8 cellular contexts compared by ENCODE assay signal in genomic region chr9:35616681-35617459, GRCh38. TPM values are rescaled to one million over a fixed set of nuclear protein-coding genes. Genes with fewer than 3 reads are reported as not detected.
A peak's percentile ranks its signal among the peaks of the same experiment; 100 is the strongest.
DNase-seq lines count a peak whose midpoint lies in the region; ATAC-seq and TF ChIP-seq lines count a peak whose summit lies in the region.

No MANE protein-coding gene starts in this region.

- peak overlapping the region; percentile 72 for H3K27ac Mint-ChIP-seq in CD4-positive, alpha-beta T cell
- H3K27ac Mint-ChIP-seq in activated naive CD8-positive, alpha-beta T cell = peak overlapping the region; percentile 86

- CTCF ChIA-PET in CD4-positive, alpha-beta T cell (lab: Charles Lee) = interaction anchor here (0.6 to 3.2 kb wide), 20 partner anchors 9 to 627 kb away, joined by 3 to 22 read pairs (median 4); partner anchors contain the start of genes ARHGEF39, CCDC107, CREB3 and DNAJB5

- peak; percentile 86 for ATAC-seq in CD4-positive, alpha-beta T cell (ENCODE audit: poor library complexity)
- ATAC-seq in GM21381 (IDR thresholded peaks at IDR 0.05; ENCODE audit: unreplicated experiment) = peak; percentile 39
- ATAC-seq in RWPE2 (ENCODE audit: low read depth) = peak; percentile 49
- ATAC-seq in left ventricle myocardium superior = peak; percentile 74
- peak; percentile 74 for ATAC-seq in sciatic nerve

- H3K27me3 ChIP-seq in CD4-positive, alpha-beta T cell (ENCODE audit: control insufficient read depth, insufficient read depth, low read length) = no peaks in the 10 kb centered on the region
- H3K27me3 ChIP-seq in RWPE2 (ENCODE audit: insufficient read depth, poor library complexity, severe bottlenecking) = peaks cover 6% of the 10 kb centered on the region

- peaks cover 50% of the 10 kb centered on the region for H3K4me1 Mint-ChIP-seq in CD4-positive, alpha-beta T cell (ENCODE audit: low read depth)
- H3K4me1 Mint-ChIP-seq in activated naive CD8-positive, alpha-beta T cell (ENCODE audit: low read depth) = peaks cover 44% of the 10 kb centered on the region

- no peaks in the 10 kb centered on the region for H3K9me3 ChIP-seq in CD4-positive, alpha-beta T cell (ENCODE audit: control insufficient read depth, low read length)
- no peaks in the 10 kb centered on the region for H3K9me3 ChIP-seq in RWPE2 (ENCODE audit: severe bottlenecking)

- H3K36me3 ChIP-seq in RWPE2 (ENCODE audit: low read depth) = no peaks in the 10 kb centered on the region

- DNase-seq in CD4-positive, alpha-beta T cell = peak; percentile 42 to 69 (median 60)
- DNase-seq in RWPE2 (ENCODE audit: low spot score) (no peak), left ventricle myocardium superior (peak; percentile 81), sciatic nerve (ENCODE audit: low spot score) (peak; percentile 82), COLO829 (ENCODE audit: low spot score) (no peak), HuH-7.5 (ENCODE audit: low spot score) (no peak)

- no peaks in the 10 kb centered on the region for H3K9me3 Mint-ChIP-seq in CD4-positive, alpha-beta T cell
- H3K9me3 Mint-ChIP-seq in activated naive CD8-positive, alpha-beta T cell (ENCODE audit: low read depth) = no peaks in the 10 kb centered on the region

- POLR2A ChIA-PET in CD4-positive, alpha-beta T cell (lab: Charles Lee) = interaction anchor here (0.6 to 3.4 kb wide), 16 partner anchors 12 to 544 kb away, joined by 3 to 35 read pairs (median 4); partner anchors contain the start of genes CCDC107, CREB3, RMRP and SIT1

- H3K27ac ChIP-seq in CD4-positive, alpha-beta T cell (ENCODE audit: low read depth, low read length) = peak overlapping the region; percentile 27
- H3K27ac ChIP-seq in RWPE2 (ENCODE audit: poor library complexity, severe bottlenecking) = no peak overlapping the region

- peak overlapping the region; percentile 6 for H3K4me3 ChIP-seq in RWPE2 (ENCODE audit: severe bottlenecking)

- peak; percentile 47 for TF ChIP-seq CTCF in CD4-positive, alpha-beta T cell (IDR thresholded peaks at IDR 0.05)
- TF ChIP-seq CTCF in RWPE2 (IDR thresholded peaks at IDR 0.05; ENCODE audit: poor library complexity, severe bottlenecking) = no peak

- H3K4me3 Mint-ChIP-seq in CD4-positive, alpha-beta T cell = peak overlapping the region; percentile 86
- H3K4me3 Mint-ChIP-seq in activated naive CD8-positive, alpha-beta T cell = peak overlapping the region; percentile 81

- H3K4me1 ChIP-seq in RWPE2 (ENCODE audit: insufficient read depth, poor library complexity, severe bottlenecking) = no peaks in the 10 kb centered on the region

- no peaks in the 10 kb centered on the region for H3K36me3 Mint-ChIP-seq in CD4-positive, alpha-beta T cell (ENCODE audit: low read depth)
- H3K36me3 Mint-ChIP-seq in activated naive CD8-positive, alpha-beta T cell = no peaks in the 10 kb centered on the region

- no peaks in the 10 kb centered on the region for H3K27me3 Mint-ChIP-seq in CD4-positive, alpha-beta T cell
- no peaks in the 10 kb centered on the region for H3K27me3 Mint-ChIP-seq in activated naive CD8-positive, alpha-beta T cell

- intact Hi-C loops in CD4-positive, alpha-beta T cell (cut with DNase I, micrococcal nuclease) = loop anchor here (2.0 to 5.0 kb wide), 2 partner anchors 40 to 80 kb away; partner anchors contain the start of genes CCDC107 (in 2 of the 2) and RMRP (in 2 of the 2)
- intact Hi-C loops in left ventricle myocardium superior (cut with micrococcal nuclease) (no loop called here), sciatic nerve (cut with DNase I) (no loop called here)

RNA-seq across cellular contexts. Expression of gene CD72, which starts 1.3 kb away (rescaled TPM):
- total RNA-seq in CD4-positive, alpha-beta T cell = 1 to 10 TPM; 2.3 to 3.6 TPM
- total RNA-seq in left ventricle myocardium superior (0.77 TPM), sciatic nerve (5.5 TPM)

RNA-seq across cellular contexts. Expression of gene TESK1, which starts 11.8 kb away (rescaled TPM):
- 10 to 100 TPM; 18.5 to 18.6 TPM for total RNA-seq in CD4-positive, alpha-beta T cell
- total RNA-seq in left ventricle myocardium superior = 28.8 TPM
- 49.0 TPM for total RNA-seq in sciatic nerve

RNA-seq across cellular contexts. Expression of gene SIT1, which starts 33.9 kb away (rescaled TPM):
- 10 to 100 TPM; 18.4 to 19.2 TPM for total RNA-seq in CD4-positive, alpha-beta T cell
- total RNA-seq in left ventricle myocardium superior = 0.32 TPM
- total RNA-seq in sciatic nerve = 0.67 TPM

RNA-seq across cellular contexts. Expression of gene RMRP, which starts 40.9 kb away (rescaled TPM):
- over 10,000 TPM; 14,857 to 24,615 TPM for total RNA-seq in CD4-positive, alpha-beta T cell
- 16,495 TPM for total RNA-seq in left ventricle myocardium superior
- 12,220 TPM for total RNA-seq in sciatic nerve

RNA-seq across cellular contexts. Expression of gene CCDC107, which starts 41.2 kb away (rescaled TPM):
- 10 to 100 TPM; 10.2 TPM for total RNA-seq in CD4-positive, alpha-beta T cell
- total RNA-seq in left ventricle myocardium superior = 45.6 TPM
- total RNA-seq in sciatic nerve = 28.0 TPM

Comparison
In these comparisons a context has a peak if more than half of its experiments do, and no peak if none do; other contexts are left out.
1. DNase-seq: peak in CD4-positive, alpha-beta T cell (10 of 10), left ventricle myocardium superior (single experiment) and sciatic nerve (single experiment); none in RWPE2 (single experiment), COLO829 (single experiment) and HuH-7.5 (single experiment).
2. RNA of gene SIT1, which starts 33.9 kb away (total RNA-seq): 18.4 to 19.2 TPM in CD4-positive, alpha-beta T cell; 0.67 TPM in sciatic nerve (single experiment) and 0.32 TPM in left ventricle myocardium superior (single experiment); every median in the first group is over 10 times any median in the second.
3. intact Hi-C loops: an anchor here in CD4-positive, alpha-beta T cell (2.0 to 5.0 kb wide); none called in left ventricle myocardium superior and sciatic nerve.
4. Peak in every context shown above with its lines, with median percentiles within 50 percentile points of each other: ATAC-seq.